Comparison of ENCODE assay signal across 26 cellular contexts in genomic region chr17:63595132-63595531, GRCh38.
"Had no signal": no experiment of that assay in that cellular context is flagged by ENCODE, and none has a peak within 500 bp of the region (broad histone marks: within the 10 kb centered on the region; RNA-seq: fewer than 3 reads in every experiment).

No MANE protein-coding gene starts in this region.

- H3K27ac ChIP-seq: brain microvascular endothelial cell, coronary artery, dorsolateral prefrontal cortex, VCaP had no signal

- H3K4me3 Mint-ChIP-seq: activated B cell treated with CpG ODN at 0.5 μM for 24 hours; activated CD8-positive, alpha-beta T cell treated with anti-CD3 and anti-CD28 coated beads for 36 hours; activated naive CD4-positive, alpha-beta T cell treated with anti-CD3 and anti-CD28 coated beads, Interleukin-2, amount 10 ng/mL, durations not matched to agents 7 days and 5 days; activated naive CD8-positive, alpha-beta T cell treated with anti-CD3 and anti-CD28 coated beads, Interleukin-2, amount 10 ng/mL, durations not matched to agents 7 days and 5 days; activated T-cell treated with anti-CD3 and anti-CD28 coated beads, Interleukin-2, amount 50 U/mL, for 4 hours; activated T-helper 17 cell treated with anti-CD3 and anti-CD28 coated beads, Interleukin-2, amount 50 U/mL, for 72 hours; central memory CD8-positive, alpha-beta T cell; dendritic cell treated with granulocyte-macrophage colony-stimulating factor and Interleukin-4, amounts not matched to agents 40 ng/mL and 50 ng/mL, for 4 days; endodermal cell had no signal

- H3K27me3 ChIP-seq: brain microvascular endothelial cell, dorsolateral prefrontal cortex had no signal

- H3K9me3 Mint-ChIP-seq: activated B cell treated with CpG ODN at 0.5 μM for 24 hours; activated CD8-positive, alpha-beta T cell treated with anti-CD3 and anti-CD28 coated beads for 36 hours; activated naive CD4-positive, alpha-beta T cell treated with anti-CD3 and anti-CD28 coated beads, Interleukin-2, amount 10 ng/mL, durations not matched to agents 7 days and 5 days; activated naive CD4-positive, alpha-beta T cell treated with anti-CD3 and anti-CD28 coated beads, Interleukin-2, amount 50 U/mL, for 72 hours; activated naive CD8-positive, alpha-beta T cell treated with anti-CD3 and anti-CD28 coated beads, Interleukin-2, amount 10 ng/mL, durations not matched to agents 7 days and 5 days; activated T-cell treated with anti-CD3 and anti-CD28 coated beads, Interleukin-2, amount 50 U/mL, for 4 hours; activated T-helper 17 cell treated with anti-CD3 and anti-CD28 coated beads, Interleukin-2, amount 50 U/mL, for 72 hours; central memory CD8-positive, alpha-beta T cell; dendritic cell treated with granulocyte-macrophage colony-stimulating factor and Interleukin-4, amounts not matched to agents 40 ng/mL and 50 ng/mL, for 4 days; endodermal cell had no signal

- DNase-seq: activated B cell treated with CpG ODN at 0.5 μM for 24 hours; activated CD4-positive, alpha-beta T cell treated with anti-CD3 and anti-CD28 coated beads for 48 hours; activated CD4-positive, alpha-beta T cell treated with anti-CD3 and anti-CD28 coated beads, Interleukin-2, amount 50 U/mL, for 1 hour; activated CD4-positive, alpha-beta T cell treated with anti-CD3 and anti-CD28 coated beads, Interleukin-2, amount 50 U/mL, for 48 hours; activated CD8-positive, alpha-beta memory T cell treated with anti-CD3 and anti-CD28 coated beads for 24 hours; activated CD8-positive, alpha-beta T cell treated with anti-CD3 and anti-CD28 coated beads for 36 hours; activated gamma-delta T cell; activated naive CD4-positive, alpha-beta T cell; activated naive CD4-positive, alpha-beta T cell treated with anti-CD3 and anti-CD28 coated beads, Interleukin-2, amount 10 ng/mL, durations not matched to agents 7 days and 5 days; activated naive CD8-positive, alpha-beta T cell treated with anti-CD3 and anti-CD28 coated beads, Interleukin-2, amount 10 ng/mL, durations not matched to agents 7 days and 5 days; activated T-cell treated with anti-CD3 and anti-CD28 coated beads, Interleukin-2, amount 50 U/mL, for 4 hours; brain microvascular endothelial cell; dorsolateral prefrontal cortex; effector memory CD4-positive, alpha-beta T cell; endodermal cell; foreskin fibroblast; head of caudate nucleus; hypothalamus had no signal

- ATAC-seq: activated CD4-positive, CD25-positive, alpha-beta regulatory T cell treated with anti-CD3 and anti-CD28 coated beads, Interleukin-2, amount 50 U/mL, for 24 hours; activated CD8-positive, alpha-beta T cell treated with anti-CD3 and anti-CD28 coated beads for 36 hours; activated naive CD4-positive, alpha-beta T cell treated with anti-CD3 and anti-CD28 coated beads, Interleukin-2, amount 50 U/mL, for 72 hours; activated T-cell treated with anti-CD3 and anti-CD28 coated beads, Interleukin-2, amount 50 U/mL, for 4 hours; activated T-helper 17 cell treated with anti-CD3 and anti-CD28 coated beads, Interleukin-2, amount 50 U/mL, for 72 hours; esophagus mucosa had no signal

- H3K36me3 Mint-ChIP-seq: activated naive CD4-positive, alpha-beta T cell treated with anti-CD3 and anti-CD28 coated beads, Interleukin-2, amount 50 U/mL, for 72 hours had no signal

- H3K27me3 Mint-ChIP-seq: activated B cell treated with CpG ODN at 0.5 μM for 24 hours; activated CD8-positive, alpha-beta T cell treated with anti-CD3 and anti-CD28 coated beads for 36 hours; activated naive CD4-positive, alpha-beta T cell treated with anti-CD3 and anti-CD28 coated beads, Interleukin-2, amount 10 ng/mL, durations not matched to agents 7 days and 5 days; activated naive CD8-positive, alpha-beta T cell treated with anti-CD3 and anti-CD28 coated beads, Interleukin-2, amount 10 ng/mL, durations not matched to agents 7 days and 5 days; activated T-helper 17 cell treated with anti-CD3 and anti-CD28 coated beads, Interleukin-2, amount 50 U/mL, for 72 hours; central memory CD8-positive, alpha-beta T cell; dendritic cell treated with granulocyte-macrophage colony-stimulating factor and Interleukin-4, amounts not matched to agents 40 ng/mL and 50 ng/mL, for 4 days had no signal

- H3K4me3 ChIP-seq: coronary artery, dorsolateral prefrontal cortex had no signal

- H3K27ac Mint-ChIP-seq: activated B cell treated with CpG ODN at 0.5 μM for 24 hours; activated CD8-positive, alpha-beta T cell treated with anti-CD3 and anti-CD28 coated beads for 36 hours; activated naive CD4-positive, alpha-beta T cell treated with anti-CD3 and anti-CD28 coated beads, Interleukin-2, amount 10 ng/mL, durations not matched to agents 7 days and 5 days; activated naive CD4-positive, alpha-beta T cell treated with anti-CD3 and anti-CD28 coated beads, Interleukin-2, amount 50 U/mL, for 72 hours; activated naive CD8-positive, alpha-beta T cell treated with anti-CD3 and anti-CD28 coated beads, Interleukin-2, amount 10 ng/mL, durations not matched to agents 7 days and 5 days; activated T-helper 17 cell treated with anti-CD3 and anti-CD28 coated beads, Interleukin-2, amount 50 U/mL, for 72 hours; dendritic cell treated with granulocyte-macrophage colony-stimulating factor and Interleukin-4, amounts not matched to agents 40 ng/mL and 50 ng/mL, for 4 days; endodermal cell had no signal
